In the genomic region with DNA sequence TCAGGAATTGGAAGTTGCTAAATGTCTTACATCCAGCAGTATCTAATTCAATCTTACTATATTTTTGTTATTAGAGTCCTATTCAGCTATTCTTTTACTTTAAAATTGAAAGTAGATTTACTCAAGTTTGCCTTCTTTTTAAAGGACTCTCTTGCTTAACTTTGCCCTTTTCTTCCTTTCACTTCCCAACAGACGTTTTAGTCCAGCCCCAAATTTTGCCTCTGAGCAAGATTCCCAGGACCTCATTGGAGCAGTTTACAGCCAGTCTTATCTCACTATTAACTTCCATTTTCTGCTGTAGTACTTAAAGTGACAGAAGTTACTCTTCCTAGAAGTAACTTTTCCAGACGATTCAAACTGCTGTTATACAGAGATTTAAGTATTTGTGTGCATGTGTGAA, we compare ENCODE assay signal across 9 cellular contexts. TPM values are rescaled to one million over a fixed set of nuclear protein-coding genes. Genes with fewer than 3 reads are reported as not detected.
DNase-seq lines count a peak whose midpoint lies in the region; ATAC-seq and TF ChIP-seq lines count a peak whose summit lies in the region.
"Had no signal": no experiment of that assay in that cellular context is flagged by ENCODE, and none has a peak within 500 bp of the region (broad histone marks: within the 10 kb centered on the region; RNA-seq: fewer than 3 reads in every experiment).

No MANE protein-coding gene starts in this region.

- peak overlapping the region in 1 of 2 donors; percentile 24 for H3K4me3 ChIP-seq in cardiac fibroblast (replicated peaks in 1 of 2; ENCODE audit: low read depth in 2 of 2, low read length in 2 of 2)
- H3K4me3 ChIP-seq in lung = no peak overlapping the region
- H3K4me3 ChIP-seq in aorta (ENCODE audit: low read length in 2 of 2) = peak overlapping the region; percentile 15 to 22

- H3K27me3 Mint-ChIP-seq in natural killer cell (ENCODE audit: low read depth in 2 of 2) = peaks cover 13 to 24% of the 10 kb centered on the region in 2 donors
- H3K27me3 Mint-ChIP-seq in natural killer cell treated with Interleukin-12 subunit alpha and Interleukin-12 subunit beta and Interleukin-15 and Interleukin-18, amount 100 ng/mL, for 72 hours = peaks cover 10 to 25% of the 10 kb centered on the region in 2 donors

- intact Hi-C loops in natural killer cell (cut with micrococcal nuclease) = no loop called here
- intact Hi-C loops in aorta (cut with DNase I) = no loop called here

- H3K27me3 ChIP-seq in lung (ENCODE audit: control insufficient read depth, insufficient read depth) (no peaks in the 10 kb centered on the region), aorta (ENCODE audit: control insufficient read depth in 1 of 2, insufficient read depth in 2 of 2, low read length in 1 of 2) (no peaks in the 10 kb centered on the region)

- H3K36me3 ChIP-seq in lung (ENCODE audit: control insufficient read depth in 2 of 2, insufficient read depth in 2 of 2, low read length in 2 of 2) (no peaks in the 10 kb centered on the region), aorta (ENCODE audit: control insufficient read depth in 1 of 2, insufficient read depth in 2 of 2, low read length in 1 of 2) (no peaks in the 10 kb centered on the region)

- WGBS in lung, 2 donors = 8 to 12% methylated on average over 2 of the region's 2 CpGs
- 0 to 2% methylated on average over 2 of the region's 2 CpGs for WGBS in aorta, 2 donors

- TF ChIP-seq CTCF in natural killer cell (IDR thresholded peaks at IDR 0.05) (no peak), cardiac fibroblast (IDR thresholded peaks at IDR 0.05; ENCODE audit: low read depth, low read length) (no peak), lung (IDR thresholded peaks at IDR 0.05; ENCODE audit: control extremely low read depth, extremely low read depth) (no peak)

- H3K4me3 Mint-ChIP-seq in natural killer cell = peak overlapping the region; percentile 66
- no peak overlapping the region for H3K4me3 Mint-ChIP-seq in natural killer cell treated with Interleukin-12 subunit alpha and Interleukin-12 subunit beta and Interleukin-15 and Interleukin-18, amount 100 ng/mL, for 72 hours

- H3K36me3 Mint-ChIP-seq in natural killer cell = no peaks in the 10 kb centered on the region
- no peaks in the 10 kb centered on the region for H3K36me3 Mint-ChIP-seq in natural killer cell treated with Interleukin-12 subunit alpha and Interleukin-12 subunit beta and Interleukin-15 and Interleukin-18, amount 100 ng/mL, for 72 hours

- H3K4me1 ChIP-seq in lung (ENCODE audit: control insufficient read depth in 2 of 2, insufficient read depth in 2 of 2, low read length in 2 of 2) (peaks cover 0 to 6% of the 10 kb centered on the region in 2 donors), aorta (ENCODE audit: control insufficient read depth in 1 of 2, insufficient read depth in 2 of 2, low read length in 2 of 2) (no peaks in the 10 kb centered on the region)

- H3K9me3 ChIP-seq in lung (ENCODE audit: control insufficient read depth in 2 of 2, insufficient read depth in 1 of 2, low read length in 1 of 2) = no peaks in the 10 kb centered on the region
- H3K9me3 ChIP-seq in aorta (ENCODE audit: control insufficient read depth, low read length) = no peaks in the 10 kb centered on the region

- no peak for ATAC-seq in natural killer cell
- no peak for ATAC-seq in natural killer cell treated with Interleukin-12 subunit alpha and Interleukin-12 subunit beta and Interleukin-15 and Interleukin-18, amount 100 ng/mL, for 72 hours
- peak; percentile 44 for ATAC-seq in lung (ENCODE audit: insufficient read depth, low FRiP score)
- peak; percentile 71 for ATAC-seq in aorta (ENCODE audit: low FRiP score)
- ATAC-seq in GM18511 (IDR thresholded peaks at IDR 0.05; ENCODE audit: unreplicated experiment) = no peak

- peak overlapping the region in 1 of 2 donors; percentile 76 for H3K27ac Mint-ChIP-seq in natural killer cell
- no peak overlapping the region for H3K27ac Mint-ChIP-seq in natural killer cell treated with Interleukin-12 subunit alpha and Interleukin-12 subunit beta and Interleukin-15 and Interleukin-18, amount 100 ng/mL, for 72 hours

- H3K4me1 Mint-ChIP-seq in natural killer cell = peaks cover 24 to 29% of the 10 kb centered on the region in 2 donors
- H3K4me1 Mint-ChIP-seq in natural killer cell treated with Interleukin-12 subunit alpha and Interleukin-12 subunit beta and Interleukin-15 and Interleukin-18, amount 100 ng/mL, for 72 hours (ENCODE audit: low read depth in 2 of 2) = peaks cover 22 to 23% of the 10 kb centered on the region in 2 donors

- DNase-seq in natural killer cell = no peak
- DNase-seq in natural killer cell treated with Interleukin-12 subunit alpha and Interleukin-12 subunit beta and Interleukin-15 and Interleukin-18, amount 100 ng/mL, for 72 hours (ENCODE audit: low spot score) = no peak
- DNase-seq in cardiac fibroblast (ENCODE audit: low read depth in 2 of 2) = peak; percentile 91 to 92
- DNase-seq in lung (ENCODE audit: low spot score) = peak; percentile 54
- peak in 1 of 2 donors; percentile 50 for DNase-seq in aorta
- no peak for DNase-seq in T1000 (lab: John Stamatoyannopoulos, UW)
- DNase-seq in 8988T = no peak
- DNase-seq: NCI-H524 had no signal

- H3K27ac ChIP-seq in lung (ENCODE audit: low read depth in 1 of 2, low read length in 1 of 2) = no peak overlapping the region
- no peak overlapping the region for H3K27ac ChIP-seq in aorta (ENCODE audit: low read depth in 1 of 2, low read length in 2 of 2)

- H3K9me3 Mint-ChIP-seq in natural killer cell = no peaks in the 10 kb centered on the region
- no peaks in the 10 kb centered on the region for H3K9me3 Mint-ChIP-seq in natural killer cell treated with Interleukin-12 subunit alpha and Interleukin-12 subunit beta and Interleukin-15 and Interleukin-18, amount 100 ng/mL, for 72 hours

RNA-seq across cellular contexts. Expression of gene PRKD3, which starts 1.7 kb away (rescaled TPM):
- total RNA-seq in natural killer cell (10 to 100 TPM; 64.4 to 76.2 (median 65.1) TPM), lung (10 to 100 TPM; 33.5 to 60.8 TPM), aorta (10 to 100 TPM; 43.2 to 54.8 TPM)
- 10 to 100 TPM; 41.4 to 43.8 TPM for total RNA-seq in natural killer cell treated with Interleukin-12 subunit alpha and Interleukin-12 subunit beta and Interleukin-15 and Interleukin-18, amount 100 ng/mL, for 72 hours
- polyA plus RNA-seq in lung (10 to 100 TPM in 1 of 2 donors, 1 to 10 TPM in 1; 6.4 to 11.6 TPM), aorta (10 to 100 TPM; 14.1 to 14.8 TPM)

RNA-seq across cellular contexts. Expression of gene QPCT, which starts 18.1 kb away (rescaled TPM):
- 1 to 10 TPM in 2 of 3 donors, under 1 TPM in 1; 0.38 to 2.1 (median 2.1) TPM for total RNA-seq in natural killer cell
- total RNA-seq in natural killer cell treated with Interleukin-12 subunit alpha and Interleukin-12 subunit beta and Interleukin-15 and Interleukin-18, amount 100 ng/mL, for 72 hours = 1 to 10 TPM in 1 of 2 donors, under 1 TPM in 1; 0.33 to 1.5 TPM
- total RNA-seq in lung = 1 to 10 TPM; 5.8 to 9.1 TPM
- polyA plus RNA-seq in lung = 10 to 100 TPM in 1 of 2 donors, 1 to 10 TPM in 1; 3.0 to 34.1 TPM
- total RNA-seq in aorta = 1 to 10 TPM; 3.8 to 4.0 TPM
- polyA plus RNA-seq in aorta = 1 to 10 TPM; 1.9 to 5.5 TPM

Comparison
In these comparisons a context has a peak if more than half of its experiments do, and no peak if none do; other contexts are left out.
1. ATAC-seq: peak in lung (single experiment) and aorta (single experiment); none in natural killer cell (0 of 3), natural killer cell treated with Interleukin-12 subunit alpha and Interleukin-12 subunit beta and Interleukin-15 and Interleukin-18, amount 100 ng/mL, for 72 hours (0 of 2) and GM18511 (single experiment).
2. DNase-seq: peak in cardiac fibroblast (2 of 2) and lung (single experiment); none in natural killer cell (single experiment), natural killer cell treated with Interleukin-12 subunit alpha and Interleukin-12 subunit beta and Interleukin-15 and Interleukin-18, amount 100 ng/mL, for 72 hours (single experiment), T1000 (single experiment) and 8988T (single experiment).